ENCODE assay signal across 17 cellular contexts in the genomic region with DNA sequence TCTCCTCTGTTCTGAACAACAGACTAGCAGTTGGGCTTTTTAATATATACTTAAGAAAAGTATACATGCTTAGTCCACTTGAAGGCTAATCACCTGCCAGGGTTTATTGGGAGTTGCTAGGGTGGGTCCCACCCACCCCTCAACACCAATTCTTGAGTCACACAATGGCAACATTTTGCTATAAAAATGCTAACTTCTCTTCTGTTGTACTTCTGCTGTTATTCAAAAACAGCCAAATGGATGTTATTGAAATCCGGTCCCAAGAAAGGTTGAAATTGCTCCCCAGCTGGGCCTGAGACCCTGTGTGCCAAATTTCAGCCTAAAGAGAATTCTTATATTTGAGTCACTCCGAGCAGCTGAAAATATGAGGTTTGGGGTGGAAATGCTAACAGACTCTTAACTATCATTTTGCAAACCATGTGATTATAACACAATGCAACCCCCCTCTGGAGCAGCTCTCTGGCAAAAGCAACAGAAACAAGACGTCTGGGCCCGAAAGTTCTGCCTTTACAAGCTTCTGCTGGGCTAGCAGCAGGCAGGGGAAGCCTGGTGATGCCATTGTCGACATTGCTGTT. TPM values are rescaled to one million over a fixed set of nuclear protein-coding genes. Genes with fewer than 3 reads are reported as not detected.
DNase-seq lines count a peak whose midpoint lies in the region; ATAC-seq, FAIRE-seq and TF ChIP-seq lines count a peak whose summit lies in the region.
"Had no signal": no experiment of that assay in that cellular context is flagged by ENCODE, and none has a peak within 500 bp of the region (broad histone marks: within the 10 kb centered on the region; RNA-seq: fewer than 3 reads in every experiment).

No MANE protein-coding gene starts in this region.

- H3K79me2 ChIP-seq in K562 (ENCODE audit: control insufficient read depth, insufficient read depth, low read length), result no peaks in the 10 kb centered on the region

- H3K4me3 Mint-ChIP-seq in activated CD4-positive, alpha-beta T cell treated with anti-CD3 and anti-CD28 coated beads, Interleukin-2, amount 10 ng/mL, durations not matched to agents 24 days and 14 days, result no peak overlapping the region

- H3K27me3 Mint-ChIP-seq in activated CD4-positive, alpha-beta T cell treated with anti-CD3 and anti-CD28 coated beads, Interleukin-2, amount 10 ng/mL, durations not matched to agents 24 days and 14 days, result no peaks in the 10 kb centered on the region

- CTCF ChIA-PET in K562 (lab: Yijun Ruan, JAX; ENCODE audit: low intra/inter-chr PET ratio) (no interaction called here), HEK293T (lab: Yijun Ruan, JAX) (no interaction called here)

- H3K4me1 Mint-ChIP-seq in activated CD4-positive, alpha-beta T cell treated with anti-CD3 and anti-CD28 coated beads, Interleukin-2, amount 10 ng/mL, durations not matched to agents 24 days and 14 days, result peaks cover 48% of the 10 kb centered on the region

- ATAC-seq in K562 (no peak), sciatic nerve (peak; percentile 26), HG02973 (IDR thresholded peaks at IDR 0.05; ENCODE audit: unreplicated experiment) (no peak), gastrocnemius medialis (no peak)
- ATAC-seq: GM12878 had no signal

- peak overlapping the region; percentile 71 for H3K27ac Mint-ChIP-seq in activated CD4-positive, alpha-beta T cell treated with anti-CD3 and anti-CD28 coated beads, Interleukin-2, amount 10 ng/mL, durations not matched to agents 24 days and 14 days

- H3K9me1 ChIP-seq in K562 (ENCODE audit: control insufficient read depth, insufficient read depth, low read length), result no peaks in the 10 kb centered on the region

- no peak for DNase-seq in activated CD4-positive, alpha-beta T cell treated with anti-CD3 and anti-CD28 coated beads, Interleukin-2, amount 10 ng/mL, durations not matched to agents 24 days and 14 days
- DNase-seq in activated CD4-positive, alpha-beta T cell treated with anti-CD3 and anti-CD28 coated beads, Interleukin-2, amount 50 U/mL, for 48 hours, result no peak
- DNase-seq in LHCN-M2 (ENCODE audit: low read depth) (peak; percentile 55), K562 (ENCODE audit: extremely low read depth in 1 of 4, low spot score in 3 of 4) (no peak), sciatic nerve (ENCODE audit: low spot score) (no peak), gastrocnemius medialis (no peak), HEK293T (ENCODE audit: extremely low spot score) (no peak)
- DNase-seq: DMS79 treated with DMSO at 0.1 percent for 48 hours, Kasumi-1, NCI-H187 treated with DMSO at 0.1 percent for 48 hours, NCI-H748 treated with DMSO at 0.1 percent for 48 hours, RPMI8226 had no signal

- peaks cover 4% of the 10 kb centered on the region for H3K36me3 Mint-ChIP-seq in activated CD4-positive, alpha-beta T cell treated with anti-CD3 and anti-CD28 coated beads, Interleukin-2, amount 10 ng/mL, durations not matched to agents 24 days and 14 days (ENCODE audit: low read depth)

- no TSS peak for BruUV-seq in K562 (replicated peaks; lab: Mats Ljungman, UMichigan)

- POLR2A ChIA-PET in K562 (lab: Yijun Ruan, JAX) (interaction anchor here (1.2 kb wide), 1 partner anchor 10 kb away, joined by 3 read pairs; no protein-coding TSS in a partner anchor), HEK293T (lab: Yijun Ruan, JAX) (no interaction called here)

- H2AFZ ChIP-seq in K562 (ENCODE audit: low read depth, low read length), result peak overlapping the region; percentile 40

- H3K27ac ChIP-seq in K562 (ENCODE audit: extremely low read depth, low read depth, low read length), result no peak overlapping the region
- no peak overlapping the region for H3K27ac ChIP-seq in gastrocnemius medialis
- H3K27ac ChIP-seq: 22Rv1; BLaER1 treated with 17β-estradiol and CSF1 and Interleukin-3, amounts not matched to agents 10 nM and 100 nM had no signal

- in situ Hi-C loops in K562 (cut with MboI), result loop anchor here (10.0 kb wide), 1 partner anchor 102 kb away; no protein-coding TSS in a partner anchor
- in situ Hi-C loops in gastrocnemius medialis (cut with MboI; ENCODE audit: low sequenced_read_pairs in 4 of 4), result no loop called here

- H3K9me3 Mint-ChIP-seq in activated CD4-positive, alpha-beta T cell treated with anti-CD3 and anti-CD28 coated beads, Interleukin-2, amount 10 ng/mL, durations not matched to agents 24 days and 14 days, result peaks cover 7% of the 10 kb centered on the region

- H3K9ac ChIP-seq in K562 (ENCODE audit: insufficient read depth in 1 of 2, low read depth in 2 of 2, low read length in 2 of 2), result no peak overlapping the region
- H3K9ac ChIP-seq: BLaER1 treated with 17β-estradiol and CSF1 and Interleukin-3, amounts not matched to agents 10 nM and 100 nM had no signal

- no peak for TF ChIP-seq EP300 in K562 (IDR thresholded peaks at IDR 0.05; ENCODE audit: low read length)

- FAIRE-seq in K562 (lab: Jason Lieb, UNC), result no peak
- FAIRE-seq: GM12878, H54 had no signal

- H3K4me1 ChIP-seq in K562 (replicated peaks in 1 of 2; ENCODE audit: control insufficient read depth in 2 of 2, insufficient read depth in 2 of 2, low read length in 2 of 2) (peaks cover 15 to 38% of the 10 kb centered on the region in 2 experiments), gastrocnemius medialis (peaks cover 0 to 3% of the 10 kb centered on the region in 2 donors)

- H3K9me3 ChIP-seq in K562 (replicated peaks; ENCODE audit: control insufficient read depth, insufficient read depth, low read depth, low read length) (no peaks in the 10 kb centered on the region), gastrocnemius medialis (no peaks in the 10 kb centered on the region)
- H3K9me3 ChIP-seq: BLaER1 treated with 17β-estradiol and CSF1 and Interleukin-3, amounts not matched to agents 10 nM and 100 nM had no signal

- H3K4me3 ChIP-seq in K562 (no peak overlapping the region), gastrocnemius medialis (no peak overlapping the region)
- H3K4me3 ChIP-seq: BLaER1 treated with 17β-estradiol and CSF1 and Interleukin-3, amounts not matched to agents 10 nM and 100 nM; GM12878 had no signal

- no peaks in the 10 kb centered on the region for H3K27me3 ChIP-seq in K562 (ENCODE audit: control insufficient read depth in 2 of 2, insufficient read depth in 2 of 2, low read length in 2 of 2)
- H3K27me3 ChIP-seq in gastrocnemius medialis, result no peaks in the 10 kb centered on the region
- H3K27me3 ChIP-seq: BLaER1 treated with 17β-estradiol and CSF1 and Interleukin-3, amounts not matched to agents 10 nM and 100 nM had no signal

- TF ChIP-seq POLR2A in K562 (conservative IDR thresholded peaks at IDR 0.05) (no peak), gastrocnemius medialis (IDR thresholded peaks at IDR 0.05) (no peak)

- no peaks in the 10 kb centered on the region for H4K20me1 ChIP-seq in K562 (replicated peaks; ENCODE audit: control insufficient read depth, insufficient read depth, low read length)
- H4K20me1 ChIP-seq: BLaER1 treated with 17β-estradiol and CSF1 and Interleukin-3, amounts not matched to agents 10 nM and 100 nM had no signal

- TF ChIP-seq CTCF in K562 (IDR thresholded peaks at IDR 0.05 in 2 of 3, conservative IDR thresholded peaks at IDR 0.05 in 1 of 3; ENCODE audit: insufficient read depth in 2 of 3, low read depth in 1 of 3, low read length in 3 of 3) (no peak), gastrocnemius medialis (IDR thresholded peaks at IDR 0.05 in 4 of 5, conservative IDR thresholded peaks at IDR 0.05 in 1 of 5) (no peak)

- H3K36me3 ChIP-seq in K562 (ENCODE audit: control insufficient read depth, insufficient read depth, low read length) (no peaks in the 10 kb centered on the region), gastrocnemius medialis (no peaks in the 10 kb centered on the region)
- H3K36me3 ChIP-seq: BLaER1 treated with 17β-estradiol and CSF1 and Interleukin-3, amounts not matched to agents 10 nM and 100 nM had no signal

- WGBS in K562 (ENCODE audit: insufficient coverage, low coverage, missing lambda C conversion rate), result 68% methylated on average over 5 of the region's 5 CpGs

- intact Hi-C loops in activated CD4-positive, alpha-beta T cell treated with anti-CD3 and anti-CD28 coated beads, Interleukin-2, amount 10 ng/mL, durations not matched to agents 24 days and 14 days (cut with micrococcal nuclease), result no loop called here
- intact Hi-C loops in K562 (cut with micrococcal nuclease) (loop anchor here (5.0 kb wide), 1 partner anchor 84 kb away; no protein-coding TSS in a partner anchor), sciatic nerve (cut with DNase I) (no loop called here), gastrocnemius medialis (cut with DNase I; ENCODE audit: low total_unique reads) (no loop called here)

- no peak for TF ChIP-seq RAD21 in K562 (CRISPR knock-in tag; conservative IDR thresholded peaks at IDR 0.05 in 1 of 2, IDR thresholded peaks at IDR 0.05 in 1 of 2)

- H3K4me2 ChIP-seq in K562 (ENCODE audit: insufficient read depth, low read length), result no peak overlapping the region

TF ChIP-seq in HEK293T, 16 proteins besides CTCF, POLR2A, EP300 and RAD21 (continues in another document):
- TF ChIP-seq FOXK2 (IDR thresholded peaks at IDR 0.05) (no peak), SP1 (IDR thresholded peaks at IDR 0.05) (no peak), ZNF384 (IDR thresholded peaks at IDR 0.05) (no peak), LEF1 (IDR thresholded peaks at IDR 0.05; ENCODE audit: borderline replicate concordance) (no peak), FOXM1 (IDR thresholded peaks at IDR 0.05; ENCODE audit: borderline replicate concordance) (no peak), NFRKB (IDR thresholded peaks at IDR 0.05) (no peak)

RNA-seq across cellular contexts. Expression of gene ACVR1, which starts 27.0 kb away (rescaled TPM):
- 45.5 and 50.7 TPM in 2 replicates for total RNA-seq in activated CD4-positive, alpha-beta T cell treated with anti-CD3 and anti-CD28 coated beads, Interleukin-2, amount 10 ng/mL, durations not matched to agents 24 days and 14 days
- 19.7 and 30.3 TPM in 2 replicates for total RNA-seq in LHCN-M2 (2014; rRNA removed)
- polyA plus RNA-seq in LHCN-M2 (2012), result 21.5 TPM
- 38.7 and 52.9 TPM in 2 replicates for total RNA-seq in K562 (2011; cell fraction: chromatin; rRNA removed; ENCODE audit: low replicate concordance)
- total RNA-seq in K562 (2011; cell fraction: nucleolus; rRNA removed), result 26.2 and 27.5 TPM in 2 replicates
- 35.6 and 47.0 TPM in 2 replicates for total RNA-seq in K562 (2011; cell fraction: nucleoplasm; rRNA removed)
- 4.3 and 4.4 TPM in 2 replicates for total RNA-seq in K562 (2014; rRNA removed)
- 6.8 and 6.9 TPM in 2 replicates for total RNA-seq in K562 (2014; rRNA removed; fragmentation: Illumina TruSeq; extraction: Trizol)
- total RNA-seq in K562 (2015; rRNA removed; fragmentation: Illumina TruSeq; extraction: Trizol), result 3.8 and 4.5 TPM in 2 replicates
- 12.0 and 14.3 TPM in 2 replicates for total RNA-seq in K562 (2021)
- polyA plus RNA-seq in K562 (2011; rRNA removed), result 11.4 and 14.2 TPM in 2 replicates
- polyA plus RNA-seq in K562 (2011; cell fraction: cytosol; rRNA removed), result 6.6 and 10.6 TPM in 2 replicates
- 12.8 and 15.9 TPM in 2 replicates for polyA plus RNA-seq in K562 (2011; cell fraction: nucleus; rRNA removed)
- 8.5 and 14.6 TPM in 2 replicates for polyA plus RNA-seq in K562 (2012)
- polyA plus RNA-seq in K562 (2014; fragmentation: Illumina TruSeq; extraction: Trizol), result 12.9 and 13.0 TPM in 2 replicates
- 1 to 10 TPM; 4.7 to 7.9 TPM for polyA plus RNA-seq in K562 (2014; fragmentation: Nextera tagmentation; extraction: Ambion mirVana)
- polyA plus RNA-seq in K562 (2014; rRNA removed), result 5.9 and 6.8 TPM in 2 replicates
- polyA minus RNA-seq in K562 (2011; rRNA and poly(A)+ RNA removed), result 21.8 and 29.3 TPM in 2 replicates
- polyA minus RNA-seq in K562 (2011; cell fraction: cytosol; rRNA and poly(A)+ RNA removed), result 10.3 and 12.3 TPM in 2 replicates
- 14.8 and 26.1 TPM in 2 replicates for polyA minus RNA-seq in K562 (2011; cell fraction: nucleus; rRNA and poly(A)+ RNA removed)
- 35.5 TPM for total RNA-seq in sciatic nerve
- total RNA-seq in gastrocnemius medialis, result 10 to 100 TPM; 10.8 to 18.4 (median 12.2) TPM
